8 cellular contexts compared by ENCODE assay signal in the genomic region with DNA sequence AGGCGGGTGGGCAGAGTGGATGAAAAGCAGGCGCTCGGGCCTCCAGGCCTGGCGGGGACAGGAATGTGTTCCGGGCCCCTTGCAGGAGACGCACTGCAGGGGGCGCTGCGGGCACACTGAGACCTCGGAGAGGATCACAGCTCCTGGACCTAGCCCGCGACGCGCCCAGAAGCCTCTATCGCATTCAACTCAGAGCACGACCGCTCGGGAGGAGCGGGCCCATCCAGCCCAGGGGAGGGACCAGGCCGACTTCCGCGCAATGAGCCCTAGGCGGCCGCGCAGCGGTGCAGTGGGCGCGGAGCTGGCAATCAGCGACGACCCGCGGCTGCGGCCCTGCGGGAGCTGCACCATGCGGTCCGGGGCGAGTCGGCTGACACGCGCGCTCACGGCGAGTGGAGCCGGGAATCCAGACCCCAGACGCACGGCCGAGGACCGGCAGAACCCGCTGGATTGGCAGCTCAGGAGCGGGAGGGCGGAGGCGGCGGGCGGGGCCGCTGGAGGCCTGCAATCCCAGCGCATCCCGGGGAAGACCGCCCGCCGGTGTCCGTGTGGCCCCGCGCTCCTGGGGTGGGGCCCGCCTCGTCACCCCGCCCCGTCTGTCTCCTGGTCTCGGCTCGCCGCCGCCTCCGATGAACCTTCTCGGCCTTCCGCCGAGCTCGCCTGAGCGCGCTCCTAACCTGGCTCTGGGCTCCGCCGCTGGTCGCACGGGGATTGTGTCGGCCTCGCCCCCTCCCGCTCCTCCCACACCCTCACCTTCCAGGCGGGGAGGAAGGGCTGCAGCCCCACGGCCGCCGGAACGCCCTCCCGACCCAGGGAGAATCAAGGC. TPM values are rescaled to one million over a fixed set of nuclear protein-coding genes. Genes with fewer than 3 reads are reported as not detected.
DNase-seq lines count a peak whose midpoint lies in the region; ATAC-seq, FAIRE-seq and TF ChIP-seq lines count a peak whose summit lies in the region.

No MANE protein-coding gene starts in this region.

- CTCF ChIA-PET in endothelial cell of umbilical vein (lab: Charles Lee), result interaction anchor here (0.6 to 7.8 kb wide), 28 partner anchors 9 to 1860 kb away, joined by 3 to 213 read pairs (median 4); a partner anchor contains a TSS

- H3K4me2 ChIP-seq in endothelial cell of umbilical vein (ENCODE audit: insufficient read depth, low read length), result peak overlapping the region; percentile 71

- H3K9ac ChIP-seq in HUES6 (ENCODE audit: low read length) (peak overlapping the region; percentile 82), NT2/D1 (ENCODE audit: insufficient read length, low read depth) (peak overlapping the region; percentile 81), endothelial cell of umbilical vein (replicated peaks; ENCODE audit: extremely low read depth, insufficient read depth, low read length) (peak overlapping the region; percentile 14)

- H3K79me2 ChIP-seq in endothelial cell of umbilical vein (ENCODE audit: control insufficient read depth, insufficient read depth, low read length), result no peaks in the 10 kb centered on the region

- DNase-seq in DMS 273 treated with DMSO at 0.1 percent for 48 hours (lab: John Stamatoyannopoulos, UW) (peak; percentile 69), NT2/D1 (ENCODE audit: low read depth, low spot score) (peak; percentile 90), endothelial cell of umbilical vein (ENCODE audit: low read depth, low spot score) (peak; percentile 88), midbrain (lab: John Stamatoyannopoulos, UW) (peak; percentile 93)
- DNase-seq in activated CD8-positive, alpha-beta memory T cell treated with anti-CD3 and anti-CD28 coated beads, Interleukin-2, amount 50 U/mL, for 24 hours (ENCODE audit: extremely low read depth), result peak; percentile 79
- DNase-seq in stimulated activated CD8-positive, alpha-beta memory T cell treated with anti-CD3 and anti-CD28 coated beads, Interleukin-15, amount 100 ng/mL, for 48 hours (ENCODE audit: low read depth in 2 of 2), result peak; percentile 89

- H3K27me3 ChIP-seq in HUES6 (ENCODE audit: control insufficient read depth, insufficient read depth, low read length) (peaks cover 34% of the 10 kb centered on the region), NT2/D1 (ENCODE audit: insufficient read depth, insufficient read length) (peaks cover 45% of the 10 kb centered on the region), endothelial cell of umbilical vein (ENCODE audit: control insufficient read depth in 2 of 2, insufficient read depth in 2 of 2, low read length in 2 of 2) (peaks cover 18% of the 10 kb centered on the region in 2 experiments)

- intact Hi-C loops in endothelial cell of umbilical vein (cut with micrococcal nuclease), result loop anchor here (1.0 to 5.0 kb wide), 3 partner anchors 121 to 497 kb away; a partner anchor contains a TSS

- H3K4me1 ChIP-seq in HUES6 (ENCODE audit: control insufficient read depth, insufficient read depth, low read length) (peaks cover 8% of the 10 kb centered on the region), NT2/D1 (ENCODE audit: insufficient read depth, insufficient read length) (peaks cover 3% of the 10 kb centered on the region), endothelial cell of umbilical vein (ENCODE audit: control insufficient read depth, extremely low read depth, insufficient read depth, low read length) (peaks cover 23% of the 10 kb centered on the region)

- TF ChIP-seq POLR2A in endothelial cell of umbilical vein (IDR thresholded peaks at IDR 0.05; ENCODE audit: low read depth, low read length), result no peak

- H3K9me3 ChIP-seq in HUES6 (ENCODE audit: control insufficient read depth, insufficient read depth, low read depth, low read length) (no peaks in the 10 kb centered on the region), NT2/D1 (ENCODE audit: insufficient read depth, low read length) (no peaks in the 10 kb centered on the region), endothelial cell of umbilical vein (replicated peaks; ENCODE audit: control insufficient read depth, insufficient read depth, low read length) (no peaks in the 10 kb centered on the region)

- no peaks in the 10 kb centered on the region for H4K20me1 ChIP-seq in endothelial cell of umbilical vein (replicated peaks; ENCODE audit: control insufficient read depth, extremely low read depth, insufficient read depth, low read length)

- no TSS peak for BruUV-seq in endothelial cell of umbilical vein (replicated peaks; lab: Mats Ljungman, UMichigan)

- POLR2A ChIA-PET in endothelial cell of umbilical vein (lab: Charles Lee), result interaction anchor here (1.1 kb wide), 1 partner anchor 185 kb away, joined by 4 read pairs; no protein-coding TSS in a partner anchor

- H3K4me3 ChIP-seq in HUES6 (ENCODE audit: low read depth, low read length) (peak overlapping the region; percentile 73), NT2/D1 (ENCODE audit: insufficient read length, low read depth) (peak overlapping the region; percentile 57), endothelial cell of umbilical vein (replicated peaks in 1 of 3; ENCODE audit: insufficient read depth in 1 of 3, low read depth in 1 of 3, low read length in 3 of 3) (peak overlapping the region; percentile 29 to 57 (median 48))

- TF ChIP-seq CTCF in endothelial cell of umbilical vein (IDR thresholded peaks at IDR 0.05; ENCODE audit: extremely low read depth in 1 of 2, insufficient read depth in 1 of 2, low read depth in 1 of 2, low read length in 2 of 2), result peak; percentile 92 to 98

- dilution Hi-C loops in endothelial cell of umbilical vein (cut with MboI; ENCODE audit: extremely low pct_ligation_motif_present, low sequenced_read_pairs), result no loop called here

- no peaks in the 10 kb centered on the region for H3K36me3 ChIP-seq in HUES6 (ENCODE audit: control insufficient read depth, insufficient read depth, low read length)
- no peaks in the 10 kb centered on the region for H3K36me3 ChIP-seq in NT2/D1 (ENCODE audit: insufficient read depth, insufficient read length, low read length)
- H3K36me3 ChIP-seq in endothelial cell of umbilical vein (ENCODE audit: control insufficient read depth in 2 of 2, extremely low read depth in 1 of 2, insufficient read depth in 2 of 2, low read length in 2 of 2), result no peaks in the 10 kb centered on the region

- peak; percentile 76 for FAIRE-seq in endothelial cell of umbilical vein (lab: Jason Lieb, UNC)

- H2AFZ ChIP-seq in endothelial cell of umbilical vein (ENCODE audit: low read depth, low read length), result peak overlapping the region; percentile 98

- H3K27ac ChIP-seq in HUES6 (ENCODE audit: low read depth, low read length) (peak overlapping the region; percentile 6; the same call in 1 of the 2 replicates), endothelial cell of umbilical vein (ENCODE audit: insufficient read depth, low read depth, low read length) (no peak overlapping the region)

- ATAC-seq in GM21447 (IDR thresholded peaks at IDR 0.05; ENCODE audit: unreplicated experiment), result peak; percentile 82

- H3K9me1 ChIP-seq in endothelial cell of umbilical vein (replicated peaks; ENCODE audit: control insufficient read depth, extremely low read depth, insufficient read depth, low read length), result no peaks in the 10 kb centered on the region

TF ChIP-seq in endothelial cell of umbilical vein, 7 proteins besides CTCF, POLR2A, EP300 and RAD21:
- TF ChIP-seq EZH2 (IDR thresholded peaks at IDR 0.05; ENCODE audit: borderline replicate concordance, low read depth, low read length, severe bottlenecking) (no peak), FOS (IDR thresholded peaks at IDR 0.05; ENCODE audit: borderline replicate concordance, insufficient read depth, low read length) (no peak), POLR2AphosphoS5 (IDR thresholded peaks at IDR 0.05; ENCODE audit: insufficient read depth, low read depth, low read length) (peak; percentile 39), MYC (IDR thresholded peaks at IDR 0.05; ENCODE audit: low read depth, low read length) (no peak), GATA2 (IDR thresholded peaks at IDR 0.05; ENCODE audit: insufficient read depth, insufficient read length, low read depth, low read length) (no peak), JUN (IDR thresholded peaks at IDR 0.05; ENCODE audit: borderline replicate concordance, insufficient read depth, insufficient read length, low read depth) (no peak)
- TF ChIP-seq, protein P1, sequence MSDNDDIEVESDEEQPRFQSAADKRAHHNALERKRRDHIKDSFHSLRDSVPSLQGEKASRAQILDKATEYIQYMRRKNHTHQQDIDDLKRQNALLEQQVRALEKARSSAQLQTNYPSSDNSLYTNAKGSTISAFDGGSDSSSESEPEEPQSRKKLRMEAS (IDR thresholded peaks at IDR 0.05; ENCODE audit: insufficient read depth, insufficient read length), result no peak

RNA-seq across cellular contexts. Expression of a gene that starts 33.5 kb away (rescaled TPM):
- not detected in 2 replicates for total RNA-seq in endothelial cell of umbilical vein
- 0.10 TPM in 1 of 2 replicates, not detected in the other for polyA plus RNA-seq in endothelial cell of umbilical vein
- polyA plus RNA-seq in endothelial cell of umbilical vein (2011; cell fraction: cytosol; rRNA removed), result 0.01 TPM in 2 replicates
- polyA plus RNA-seq in endothelial cell of umbilical vein (2011; cell fraction: nucleus; rRNA removed), result not detected in 2 replicates
- not detected in 2 replicates for polyA plus RNA-seq in endothelial cell of umbilical vein (2012)
- 0.12 TPM in 1 of 2 replicates, not detected in the other for polyA minus RNA-seq in endothelial cell of umbilical vein
- polyA minus RNA-seq in endothelial cell of umbilical vein (2011; cell fraction: cytosol; rRNA and poly(A)+ RNA removed), result 1.5 TPM
- polyA minus RNA-seq in endothelial cell of umbilical vein (2011; cell fraction: nucleus; rRNA and poly(A)+ RNA removed), result 0.19 TPM in 1 of 2 replicates, not detected in the other

Comparison
In these comparisons a context has a peak if more than half of its experiments do, and no peak if none do; other contexts are left out.
1. H3K9ac ChIP-seq: peak in every context shown above with its lines; median percentile 82 in HUES6; 81 in NT2/D1; 14 in endothelial cell of umbilical vein.